Comparison of ENCODE assay signal across 24 cellular contexts in genomic region chr1:10302416-10302815, GRCh38.
"Had no signal": no experiment of that assay in that cellular context is flagged by ENCODE, and none has a peak within 500 bp of the region (broad histone marks: within the 10 kb centered on the region; RNA-seq: fewer than 3 reads in every experiment).

No MANE protein-coding gene starts in this region.

- H3K9me3 Mint-ChIP-seq: activated T-cell treated with anti-CD3 and anti-CD28 coated beads, Interleukin-2, amount 50 U/mL, for 4 hours; activated T-helper 2 cell treated with anti-CD3 and anti-CD28 coated beads, Interferon-gamma antibody, Interleukin-2, Interleukin-4, amounts not matched to agents 10 μg/mL and 5 μg/mL and 100 μg/mL, durations not matched to agents 14 hours and 24 hours and 36 hours; dendritic cell treated with granulocyte-macrophage colony-stimulating factor and Interleukin-4, amounts not matched to agents 40 ng/mL and 50 ng/mL, for 4 days; effector memory CD8-positive, alpha-beta T cell; T-cell; T-helper 2 cell treated with Interferon-gamma antibody and Interleukin-4, amounts not matched to agents 5 μg/mL and 100 μg/mL, for 36 hours had no signal

- DNase-seq: activated CD4-positive, alpha-beta T cell treated with anti-CD3 and anti-CD28 coated beads, Interleukin-2, amount 50 U/mL, for 4 hours; activated CD8-positive, alpha-beta memory T cell treated with anti-CD3 and anti-CD28 coated beads for 24 hours; activated CD8-positive, alpha-beta memory T cell treated with anti-CD3 and anti-CD28 coated beads, Interleukin-2, amount 50 U/mL, for 4 hours; activated naive CD4-positive, alpha-beta T cell; activated T-cell treated with anti-CD3 and anti-CD28 coated beads, Interleukin-2, amount 50 U/mL, for 4 hours; adrenal gland; effector memory CD8-positive, alpha-beta T cell; head of caudate nucleus; hypothalamus; left colon; mesenchymal stem cell; mucosa of descending colon; posterior cingulate gyrus; stimulated activated CD4-positive, alpha-beta T cell treated with anti-CD3 and anti-CD28 coated beads, Interleukin-4, amount 100 ng/mL, for 1 hour; stimulated activated naive CD4-positive, alpha-beta T cell; T-cell; upper lobe of right lung had no signal

- H3K9me3 ChIP-seq: adrenal gland, breast epithelium, esophagus muscularis mucosa, mucosa of descending colon, upper lobe of right lung had no signal

- H3K27me3 Mint-ChIP-seq: activated naive CD8-positive, alpha-beta T cell; dendritic cell treated with granulocyte-macrophage colony-stimulating factor and Interleukin-4, amounts not matched to agents 40 ng/mL and 50 ng/mL, for 4 days; effector memory CD8-positive, alpha-beta T cell; T-cell had no signal

- H3K4me3 ChIP-seq: adrenal gland, breast epithelium, esophagus muscularis mucosa, mucosa of descending colon, upper lobe of right lung had no signal

- H3K27ac ChIP-seq: adrenal gland, breast epithelium, esophagus muscularis mucosa, upper lobe of right lung had no signal

- H3K27ac Mint-ChIP-seq: activated naive CD8-positive, alpha-beta T cell; activated T-helper 2 cell treated with anti-CD3 and anti-CD28 coated beads, Interferon-gamma antibody, Interleukin-2, Interleukin-4, amounts not matched to agents 10 μg/mL and 5 μg/mL and 100 μg/mL, durations not matched to agents 14 hours and 24 hours and 36 hours; dendritic cell treated with granulocyte-macrophage colony-stimulating factor and Interleukin-4, amounts not matched to agents 40 ng/mL and 50 ng/mL, for 4 days; T-cell; T-helper 2 cell treated with Interferon-gamma antibody and Interleukin-4, amounts not matched to agents 5 μg/mL and 100 μg/mL, for 36 hours had no signal

- H3K4me1 ChIP-seq: breast epithelium, upper lobe of right lung had no signal

- H3K4me3 Mint-ChIP-seq: activated naive CD8-positive, alpha-beta T cell; activated T-cell treated with anti-CD3 and anti-CD28 coated beads, Interleukin-2, amount 50 U/mL, for 4 hours; dendritic cell treated with granulocyte-macrophage colony-stimulating factor and Interleukin-4, amounts not matched to agents 40 ng/mL and 50 ng/mL, for 4 days; effector memory CD8-positive, alpha-beta T cell; T-cell; T-helper 2 cell treated with Interferon-gamma antibody and Interleukin-4, amounts not matched to agents 5 μg/mL and 100 μg/mL, for 36 hours had no signal

- H3K36me3 ChIP-seq: breast epithelium had no signal

- ATAC-seq: activated T-cell treated with anti-CD3 and anti-CD28 coated beads, Interleukin-2, amount 50 U/mL, for 4 hours; effector memory CD8-positive, alpha-beta T cell; left colon; mucosa of descending colon; SK-N-SH treated with all-trans-retinoic acid at 6 μM for 48 hours; T-cell; upper lobe of right lung had no signal

- H3K27me3 ChIP-seq: adrenal gland, breast epithelium, esophagus muscularis mucosa, upper lobe of right lung had no signal
